ENCODE assay signal across 1 cellular context in the genomic region with DNA sequence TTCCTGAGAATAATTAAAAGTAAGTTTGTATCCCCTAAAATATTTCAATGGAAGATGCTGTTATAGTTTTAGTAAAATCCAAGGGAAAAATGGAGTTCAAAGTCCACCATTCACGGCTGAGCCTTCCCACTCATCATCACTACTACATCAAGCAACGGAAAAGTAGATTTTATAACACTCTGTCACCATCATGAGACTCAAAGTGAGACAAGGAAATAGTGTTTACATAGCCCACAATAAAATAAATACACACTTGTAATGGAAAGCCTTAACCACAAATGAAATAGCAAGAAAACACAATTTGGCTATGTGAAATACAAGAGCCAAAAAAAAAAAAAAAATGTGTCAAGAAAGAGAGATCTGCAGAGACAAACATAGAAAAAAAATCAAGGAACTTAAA.
TF ChIP-seq lines count a peak whose summit lies in the region.

No MANE protein-coding gene starts in this region.

TF ChIP-seq in HepG2, 621 proteins besides CTCF, POLR2A, EP300 and RAD21 (continued from another document):
- TF ChIP-seq AFF4 (CRISPR knock-in tag; IDR thresholded peaks at IDR 0.05) (no peak), HNF4A (CRISPR knock-in tag; IDR thresholded peaks at IDR 0.05) (0 out of 2 replicates have a peak, but pooled peaks have one; percentile 16)
